In the genomic region with DNA sequence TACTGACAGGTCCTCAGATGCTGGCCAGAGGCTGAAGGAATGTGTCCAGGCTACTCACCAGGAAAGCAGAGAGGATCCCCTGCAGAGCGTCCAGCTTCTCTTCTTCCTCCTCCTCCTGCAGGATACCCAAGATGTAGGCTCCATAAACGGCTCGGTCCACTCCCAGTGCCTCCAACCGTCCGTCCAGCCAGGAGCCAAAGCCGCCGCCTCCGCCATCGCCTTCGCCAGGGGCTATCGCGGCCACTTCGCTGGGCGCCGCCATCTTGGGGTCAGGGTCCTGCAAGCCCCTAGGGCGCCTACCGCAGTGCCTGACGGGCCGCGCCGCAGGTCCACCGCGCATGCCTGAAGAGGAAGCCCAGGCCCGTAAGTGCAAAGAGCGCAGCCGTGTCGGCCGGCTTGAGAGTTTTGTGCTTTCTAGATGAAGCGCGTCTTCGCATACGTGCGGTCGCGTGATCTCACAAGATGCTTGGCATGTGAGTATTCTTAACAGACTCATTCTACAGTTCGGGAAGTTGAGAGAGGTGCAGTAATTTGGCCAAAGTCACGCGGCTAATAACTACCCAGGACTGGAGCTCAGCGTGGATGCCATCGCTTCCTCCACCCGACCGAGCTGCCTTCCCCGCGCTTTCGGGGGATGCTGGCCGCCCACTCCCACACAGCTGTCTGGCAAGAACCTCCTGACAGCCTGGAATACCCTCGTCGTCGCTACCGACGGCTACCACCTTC, we compare ENCODE assay signal across 1 cellular context.
TF ChIP-seq lines count a peak whose summit lies in the region.

Gene CCDC43, minus strand, starts transcription at position 285 of the 726 bp plus-strand sequence. Its CDS starts 23 bp downstream, at position 262.

TF ChIP-seq in HepG2, 621 proteins besides CTCF, POLR2A, EP300 and RAD21 (continued from another document):
- TF ChIP-seq NR2F1 (CRISPR knock-in tag; IDR thresholded peaks at IDR 0.05): peak; percentile 70 to 80; a peak in 3 of 4 replicates
- TF ChIP-seq SMARCE1 (IDR thresholded peaks at IDR 0.05; ENCODE audit: borderline replicate concordance): no peak
- no peak for TF ChIP-seq MLLT10 (CRISPR knock-in tag; IDR thresholded peaks at IDR 0.05)
- TF ChIP-seq ZNF777 (CRISPR knock-in tag; IDR thresholded peaks at IDR 0.05): peak; percentile 77
- TF ChIP-seq RFX1 (IDR thresholded peaks at IDR 0.05): no peak; the same call in 1 of the 2 replicates
- TF ChIP-seq, protein P1, sequence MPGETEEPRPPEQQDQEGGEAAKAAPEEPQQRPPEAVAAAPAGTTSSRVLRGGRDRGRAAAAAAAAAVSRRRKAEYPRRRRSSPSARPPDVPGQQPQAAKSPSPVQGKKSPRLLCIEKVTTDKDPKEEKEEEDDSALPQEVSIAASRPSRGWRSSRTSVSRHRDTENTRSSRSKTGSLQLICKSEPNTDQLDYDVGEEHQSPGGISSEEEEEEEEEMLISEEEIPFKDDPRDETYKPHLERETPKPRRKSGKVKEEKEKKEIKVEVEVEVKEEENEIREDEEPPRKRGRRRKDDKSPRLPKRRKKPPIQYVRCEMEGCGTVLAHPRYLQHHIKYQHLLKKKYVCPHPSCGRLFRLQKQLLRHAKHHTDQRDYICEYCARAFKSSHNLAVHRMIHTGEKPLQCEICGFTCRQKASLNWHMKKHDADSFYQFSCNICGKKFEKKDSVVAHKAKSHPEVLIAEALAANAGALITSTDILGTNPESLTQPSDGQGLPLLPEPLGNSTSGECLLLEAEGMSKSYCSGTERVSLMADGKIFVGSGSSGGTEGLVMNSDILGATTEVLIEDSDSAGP (CRISPR knock-in tag; IDR thresholded peaks at IDR 0.05; ENCODE audit: borderline replicate concordance): peak; percentile 97
- no peak; the same call in 1 of the 2 replicates for TF ChIP-seq GPN1 (CRISPR knock-in tag; IDR thresholded peaks at IDR 0.05; ENCODE audit: borderline replicate concordance)
- no peak for TF ChIP-seq ZNF180 (CRISPR knock-in tag; IDR thresholded peaks at IDR 0.05; ENCODE audit: borderline replicate concordance, low read depth)
- TF ChIP-seq, protein P2, sequence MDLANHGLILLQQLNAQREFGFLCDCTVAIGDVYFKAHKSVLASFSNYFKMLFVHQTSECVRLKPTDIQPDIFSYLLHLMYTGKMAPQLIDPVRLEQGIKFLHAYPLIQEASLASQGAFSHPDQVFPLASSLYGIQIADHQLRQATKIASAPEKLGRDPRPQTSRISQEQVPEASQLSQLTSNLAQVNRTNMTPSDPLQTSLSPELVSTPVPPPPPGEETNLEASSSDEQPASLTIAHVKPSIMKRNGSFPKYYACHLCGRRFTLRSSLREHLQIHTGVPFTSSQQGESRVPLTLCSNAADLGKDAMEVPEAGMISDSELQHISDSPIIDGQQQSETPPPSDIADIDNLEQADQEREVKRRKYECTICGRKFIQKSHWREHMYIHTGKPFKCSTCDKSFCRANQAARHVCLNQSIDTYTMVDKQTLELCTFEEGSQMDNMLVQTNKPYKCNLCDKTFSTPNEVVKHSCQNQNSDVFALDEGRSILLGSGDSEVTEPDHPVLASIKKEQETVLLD (CRISPR knock-in tag; IDR thresholded peaks at IDR 0.05; ENCODE audit: low read depth): peak; percentile 62
- TF ChIP-seq RELA (CRISPR knock-in tag; IDR thresholded peaks at IDR 0.05): no peak; the same call in 1 of the 2 replicates
- TF ChIP-seq ZMAT5 (CRISPR knock-in tag; IDR thresholded peaks at IDR 0.05; ENCODE audit: borderline replicate concordance, low read depth): no peak
- TF ChIP-seq SRSF1 (optimal IDR thresholded peaks at IDR 0.05; ENCODE audit: low read depth, low read length): peak; percentile 85
- peak; percentile 83 for TF ChIP-seq GATAD2A (CRISPR knock-in tag; IDR thresholded peaks at IDR 0.05)
- TF ChIP-seq SOX6 (IDR thresholded peaks at IDR 0.05): no peak
- peak; percentile 70 for TF ChIP-seq SOX6 (CRISPR knock-in tag; IDR thresholded peaks at IDR 0.05)
- TF ChIP-seq SRSF9 (IDR thresholded peaks at IDR 0.05; ENCODE audit: borderline replicate concordance, insufficient read depth, low read depth, low read length, poor library complexity, severe bottlenecking): no peak
- TF ChIP-seq ZNF790 (CRISPR knock-in tag; IDR thresholded peaks at IDR 0.05; ENCODE audit: borderline replicate concordance): no peak
- 0 out of 2 replicates have a peak, but pooled peaks have one; percentile 40 for TF ChIP-seq SIX4 (CRISPR knock-in tag; IDR thresholded peaks at IDR 0.05)
- TF ChIP-seq, protein P3, sequence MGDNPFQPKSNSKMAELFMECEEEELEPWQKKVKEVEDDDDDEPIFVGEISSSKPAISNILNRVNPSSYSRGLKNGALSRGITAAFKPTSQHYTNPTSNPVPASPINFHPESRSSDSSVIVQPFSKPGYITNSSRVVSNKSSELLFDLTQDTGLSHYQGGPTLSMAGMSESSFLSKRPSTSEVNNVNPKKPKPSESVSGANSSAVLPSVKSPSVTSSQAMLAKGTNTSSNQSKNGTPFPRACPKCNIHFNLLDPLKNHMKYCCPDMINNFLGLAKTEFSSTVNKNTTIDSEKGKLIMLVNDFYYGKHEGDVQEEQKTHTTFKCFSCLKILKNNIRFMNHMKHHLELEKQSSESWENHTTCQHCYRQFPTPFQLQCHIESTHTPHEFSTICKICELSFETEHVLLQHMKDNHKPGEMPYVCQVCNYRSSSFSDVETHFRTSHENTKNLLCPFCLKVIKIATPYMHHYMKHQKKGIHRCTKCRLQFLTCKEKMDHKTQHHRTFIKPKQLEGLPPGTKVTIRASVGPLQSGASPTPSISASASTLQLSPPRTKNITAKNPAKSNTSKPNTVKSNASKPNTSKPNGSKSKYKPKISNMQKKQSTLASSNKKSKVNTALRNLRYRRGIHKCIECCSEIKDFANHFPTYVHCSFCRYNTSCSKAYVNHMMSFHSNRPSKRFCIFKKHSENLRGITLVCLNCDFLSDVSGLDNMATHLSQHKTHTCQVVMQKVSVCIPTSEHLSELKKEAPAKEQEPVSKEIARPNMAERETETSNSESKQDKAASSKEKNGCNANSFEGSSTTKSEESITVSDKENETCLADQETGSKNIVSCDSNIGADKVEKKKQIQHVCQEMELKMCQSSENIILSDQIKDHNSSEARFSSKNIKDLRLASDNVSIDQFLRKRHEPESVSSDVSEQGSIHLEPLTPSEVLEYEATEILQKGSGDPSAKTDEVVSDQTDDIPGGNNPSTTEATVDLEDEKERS (CRISPR knock-in tag; IDR thresholded peaks at IDR 0.05): peak; percentile 69
- TF ChIP-seq TBX3 (IDR thresholded peaks at IDR 0.05; ENCODE audit: borderline replicate concordance): no peak
- peak; percentile 82; the same call in 1 of the 2 replicates for TF ChIP-seq CCDC6 (CRISPR knock-in tag; IDR thresholded peaks at IDR 0.05)
- peak; percentile 91 for TF ChIP-seq ZNF616 (CRISPR knock-in tag; IDR thresholded peaks at IDR 0.05; ENCODE audit: low read depth)
- TF ChIP-seq JARID2 (CRISPR knock-in tag; IDR thresholded peaks at IDR 0.05; ENCODE audit: insufficient replicate concordance): peak; percentile 89
- TF ChIP-seq HNRNPLL (IDR thresholded peaks at IDR 0.05; ENCODE audit: low read depth, low read length, poor library complexity, severe bottlenecking): peak; percentile 85
- peak; percentile 77; the same call in 1 of the 2 replicates for TF ChIP-seq ZNF292 (CRISPR knock-in tag; IDR thresholded peaks at IDR 0.05; ENCODE audit: borderline replicate concordance, low read depth)
- TF ChIP-seq ZNF792 (CRISPR knock-in tag; IDR thresholded peaks at IDR 0.05): peak; percentile 87
- TF ChIP-seq ZNF563 (CRISPR knock-in tag; IDR thresholded peaks at IDR 0.05): peak; percentile 47; the same call in 1 of the 2 replicates
- TF ChIP-seq, protein P4, sequence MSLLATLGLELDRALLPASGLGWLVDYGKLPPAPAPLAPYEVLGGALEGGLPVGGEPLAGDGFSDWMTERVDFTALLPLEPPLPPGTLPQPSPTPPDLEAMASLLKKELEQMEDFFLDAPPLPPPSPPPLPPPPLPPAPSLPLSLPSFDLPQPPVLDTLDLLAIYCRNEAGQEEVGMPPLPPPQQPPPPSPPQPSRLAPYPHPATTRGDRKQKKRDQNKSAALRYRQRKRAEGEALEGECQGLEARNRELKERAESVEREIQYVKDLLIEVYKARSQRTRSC (CRISPR knock-in tag; IDR thresholded peaks at IDR 0.05; ENCODE audit: low read depth): no peak
TF ChIP-seq in HepG2: peak in this region for 391.
